ENCODE assay signal across 1 cellular context in the genomic region with DNA sequence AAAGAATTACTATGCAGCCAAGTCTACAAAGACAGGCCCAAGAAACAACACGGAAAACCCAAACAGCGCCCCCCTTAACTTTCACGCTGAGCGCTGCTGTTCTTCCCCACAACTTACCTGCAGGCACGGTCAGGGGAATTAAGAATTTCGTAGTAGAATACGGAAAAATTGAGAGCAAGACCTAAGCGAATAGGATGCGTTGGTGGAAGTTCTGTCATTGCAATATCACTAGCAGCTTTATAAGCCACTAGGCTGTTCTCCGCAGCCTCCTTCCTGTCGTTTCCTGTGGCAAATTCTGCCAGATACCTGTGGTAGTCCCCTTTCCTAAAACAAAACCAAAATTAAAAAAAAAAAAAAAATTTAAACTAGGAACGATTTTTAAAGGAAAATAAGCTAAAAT.
TF ChIP-seq lines count a peak whose summit lies in the region.

No MANE protein-coding gene starts in this region.

TF ChIP-seq in WTC11, 78 proteins besides CTCF, POLR2A, EP300 and RAD21 (continued from another document):
- TF ChIP-seq, protein P1, sequence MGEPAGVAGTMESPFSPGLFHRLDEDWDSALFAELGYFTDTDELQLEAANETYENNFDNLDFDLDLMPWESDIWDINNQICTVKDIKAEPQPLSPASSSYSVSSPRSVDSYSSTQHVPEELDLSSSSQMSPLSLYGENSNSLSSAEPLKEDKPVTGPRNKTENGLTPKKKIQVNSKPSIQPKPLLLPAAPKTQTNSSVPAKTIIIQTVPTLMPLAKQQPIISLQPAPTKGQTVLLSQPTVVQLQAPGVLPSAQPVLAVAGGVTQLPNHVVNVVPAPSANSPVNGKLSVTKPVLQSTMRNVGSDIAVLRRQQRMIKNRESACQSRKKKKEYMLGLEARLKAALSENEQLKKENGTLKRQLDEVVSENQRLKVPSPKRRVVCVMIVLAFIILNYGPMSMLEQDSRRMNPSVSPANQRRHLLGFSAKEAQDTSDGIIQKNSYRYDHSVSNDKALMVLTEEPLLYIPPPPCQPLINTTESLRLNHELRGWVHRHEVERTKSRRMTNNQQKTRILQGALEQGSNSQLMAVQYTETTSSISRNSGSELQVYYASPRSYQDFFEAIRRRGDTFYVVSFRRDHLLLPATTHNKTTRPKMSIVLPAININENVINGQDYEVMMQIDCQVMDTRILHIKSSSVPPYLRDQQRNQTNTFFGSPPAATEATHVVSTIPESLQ (CRISPR knock-in tag; IDR thresholded peaks at IDR 0.05): no peak
- TF ChIP-seq ZNF416 (CRISPR knock-in tag; IDR thresholded peaks at IDR 0.05): no peak
